In genomic region chr1:2189459-2190425, GRCh38 we compare ENCODE assay signal across 8 cellular contexts. TPM values are rescaled to one million over a fixed set of nuclear protein-coding genes. Genes with fewer than 3 reads are reported as not detected.
DNase-seq lines count a peak whose midpoint lies in the region; ATAC-seq and TF ChIP-seq lines count a peak whose summit lies in the region.

No MANE protein-coding gene starts in this region.

- peak; percentile 59 for ATAC-seq in HG02763 (IDR thresholded peaks at IDR 0.05; ENCODE audit: unreplicated experiment)
- peak; percentile 91 to 93 for ATAC-seq in activated CD4-positive, CD25-positive, alpha-beta regulatory T cell treated with anti-CD3 and anti-CD28 coated beads, Interleukin-2, amount 50 U/mL, for 24 hours
- ATAC-seq in central memory CD8-positive, alpha-beta T cell (replicated peaks; ENCODE audit: extremely low read depth, poor library complexity, severe bottlenecking): peak; percentile 91
- ATAC-seq in HG03045 (IDR thresholded peaks at IDR 0.05; ENCODE audit: unreplicated experiment): no peak

- WGBS in spleen, 5 donors: 20 to 49% (median 40%) methylated on average over 55 to 65 of the region's 65 CpGs

- peak overlapping the region; percentile 88 for H3K27ac Mint-ChIP-seq in central memory CD8-positive, alpha-beta T cell (ENCODE audit: low read depth)

- no peaks in the 10 kb centered on the region for H3K9me3 Mint-ChIP-seq in central memory CD8-positive, alpha-beta T cell

- no peaks in the 10 kb centered on the region for H3K9me3 ChIP-seq in spleen

- H3K36me3 ChIP-seq in spleen: peaks cover 0 to 43% (median 20%) of the 10 kb centered on the region in 6 donors

- H3K27me3 Mint-ChIP-seq in central memory CD8-positive, alpha-beta T cell: no peaks in the 10 kb centered on the region

- H3K4me3 Mint-ChIP-seq in central memory CD8-positive, alpha-beta T cell: peak overlapping the region; percentile 67

- peaks cover 10 to 56% (median 42%) of the 10 kb centered on the region in 6 donors for H3K4me1 ChIP-seq in spleen

- peaks cover 5% of the 10 kb centered on the region for H3K4me1 Mint-ChIP-seq in central memory CD8-positive, alpha-beta T cell

- TF ChIP-seq CTCF in spleen (IDR thresholded peaks at IDR 0.05 in 8 of 11, conservative IDR thresholded peaks at IDR 0.05 in 3 of 11): no peak

- intact Hi-C loops in spleen (cut with DNase I; ENCODE audit: low total_unique reads): no loop called here

- no peak for TF ChIP-seq POLR2A in spleen (IDR thresholded peaks at IDR 0.05)

- peak overlapping the region; percentile 6 to 71 (median 43) for H3K4me3 ChIP-seq in spleen

- peak overlapping the region in 7 of 8 donors; percentile 87 to 96 (median 89) for H3K27ac ChIP-seq in spleen

- DNase-seq in EH (ENCODE audit: low read depth) (peak; percentile 97), NCI-H2227 (lab: John Stamatoyannopoulos, UW; ENCODE audit: unreplicated experiment) (peak; percentile 96), islet precursor cell (peak; percentile 99), spleen (peak; percentile 98)
- peak; percentile 86 to 89 for DNase-seq in central memory CD8-positive, alpha-beta T cell (ENCODE audit: low spot score in 2 of 2)

- H3K27me3 ChIP-seq in spleen (replicated peaks in 1 of 7): no peaks in the 10 kb centered on the region

- H3K36me3 Mint-ChIP-seq in central memory CD8-positive, alpha-beta T cell (ENCODE audit: insufficient read depth): peaks cover 7% of the 10 kb centered on the region

RNA-seq across cellular contexts. Expression of gene FAAP20, which starts 4.8 kb away (rescaled TPM):
- 10 to 100 TPM; 20.6 to 64.0 (median 46.6) TPM for total RNA-seq in spleen
- polyA plus RNA-seq in spleen: 100 to 1,000 TPM in 1 of 3 donors, 10 to 100 TPM in 2; 66.8 to 113 (median 94.1) TPM

RNA-seq across cellular contexts. Expression of gene SKI, which starts 38.4 kb away (rescaled TPM):
- total RNA-seq in spleen: 10 to 100 TPM; 47.4 to 100.0 (median 64.0) TPM
- 10 to 100 TPM in 1 of 3 donors, 1 to 10 TPM in 2; 4.4 to 16.8 (median 6.5) TPM for polyA plus RNA-seq in spleen
